Comparison of ENCODE assay signal across 20 cellular contexts in genomic region chr20:25207960-25208534, GRCh38.
"Had no signal": no experiment of that assay in that cellular context is flagged by ENCODE, and none has a peak within 500 bp of the region (broad histone marks: within the 10 kb centered on the region; RNA-seq: fewer than 3 reads in every experiment).

No MANE protein-coding gene starts in this region.

- H3K27ac Mint-ChIP-seq: activated CD4-positive, alpha-beta T cell treated with anti-CD3 and anti-CD28 coated beads, Interleukin-2, amount 10 ng/mL, durations not matched to agents 24 days and 14 days; activated T-cell treated with anti-CD3 and anti-CD28 coated beads, Interleukin-2, amount 50 U/mL, for 72 hours; effector memory CD8-positive, alpha-beta T cell; immature natural killer cell; memory B cell; stimulated activated naive CD8-positive, alpha-beta T cell treated with anti-CD3 and anti-CD28 coated beads, Interleukin-15, Interleukin-2, amounts not matched to agents 100 ng/mL and 50 ng/mL, for 24 hours; T-cell had no signal

- H3K36me3 Mint-ChIP-seq: activated naive CD4-positive, alpha-beta T cell treated with anti-CD3 and anti-CD28 coated beads, Interleukin-2, amount 50 U/mL, for 72 hours had no signal

- H3K9me3 Mint-ChIP-seq: activated CD4-positive, alpha-beta T cell treated with anti-CD3 and anti-CD28 coated beads, Interleukin-2, amount 10 ng/mL, durations not matched to agents 24 days and 14 days; activated naive CD4-positive, alpha-beta T cell treated with anti-CD3 and anti-CD28 coated beads, Interleukin-2, amount 50 U/mL, for 72 hours; activated T-cell treated with anti-CD3 and anti-CD28 coated beads, Interleukin-2, amount 50 U/mL, for 72 hours; effector memory CD8-positive, alpha-beta T cell; immature natural killer cell; memory B cell; naive B cell; stimulated activated naive CD8-positive, alpha-beta T cell treated with anti-CD3 and anti-CD28 coated beads, Interleukin-15, Interleukin-2, amounts not matched to agents 100 ng/mL and 50 ng/mL, for 24 hours; T-cell had no signal

- DNase-seq: activated CD4-positive, alpha-beta T cell treated with anti-CD3 and anti-CD28 coated beads, Interleukin-2, amount 10 ng/mL, durations not matched to agents 24 days and 14 days; activated CD4-positive, CD25-positive, alpha-beta regulatory T cell; activated effector memory CD4-positive, alpha-beta T cell treated with anti-CD3 and anti-CD28 coated beads, Interleukin-2, amount 50 U/mL, for 16 hours; activated T-cell treated with anti-CD3 and anti-CD28 coated beads, Interleukin-2, amount 50 U/mL, for 72 hours; effector memory CD8-positive, alpha-beta T cell; esophagus squamous epithelium; immature natural killer cell; mucosa of descending colon; naive B cell; retina; stimulated activated CD4-positive, alpha-beta T cell treated with anti-CD3 and anti-CD28 coated beads, Interleukin-2, amount 100 ng/mL, for 24 hours; T-cell; transverse colon had no signal

- H3K4me3 Mint-ChIP-seq: activated CD4-positive, alpha-beta T cell treated with anti-CD3 and anti-CD28 coated beads, Interleukin-2, amount 10 ng/mL, durations not matched to agents 24 days and 14 days; activated T-cell treated with anti-CD3 and anti-CD28 coated beads, Interleukin-2, amount 50 U/mL, for 72 hours; effector memory CD8-positive, alpha-beta T cell; immature natural killer cell; memory B cell; naive B cell; stimulated activated naive CD8-positive, alpha-beta T cell treated with anti-CD3 and anti-CD28 coated beads, Interleukin-15, Interleukin-2, amounts not matched to agents 100 ng/mL and 50 ng/mL, for 24 hours; T-cell had no signal

- H3K4me3 ChIP-seq: adrenal gland, cardiac muscle cell, esophagus squamous epithelium, mucosa of descending colon, suprapubic skin, transverse colon, vagina had no signal

- H3K27me3 ChIP-seq: adrenal gland, cardiac muscle cell, esophagus squamous epithelium, suprapubic skin, transverse colon, vagina had no signal

- H3K27me3 Mint-ChIP-seq: activated CD4-positive, alpha-beta T cell treated with anti-CD3 and anti-CD28 coated beads, Interleukin-2, amount 10 ng/mL, durations not matched to agents 24 days and 14 days; effector memory CD8-positive, alpha-beta T cell; memory B cell; naive B cell; stimulated activated naive CD8-positive, alpha-beta T cell treated with anti-CD3 and anti-CD28 coated beads, Interleukin-15, Interleukin-2, amounts not matched to agents 100 ng/mL and 50 ng/mL, for 24 hours; T-cell had no signal

- H3K9me3 ChIP-seq: adrenal gland, esophagus squamous epithelium, mucosa of descending colon, suprapubic skin, transverse colon, vagina had no signal

- H3K4me1 Mint-ChIP-seq: immature natural killer cell had no signal

- H3K27ac ChIP-seq: adrenal gland, cardiac muscle cell, esophagus squamous epithelium, suprapubic skin, transverse colon, vagina had no signal

- ATAC-seq: activated naive CD4-positive, alpha-beta T cell treated with anti-CD3 and anti-CD28 coated beads, Interleukin-2, amount 50 U/mL, for 72 hours; activated T-cell treated with anti-CD3 and anti-CD28 coated beads, Interleukin-2, amount 50 U/mL, for 72 hours; effector memory CD8-positive, alpha-beta T cell; mucosa of descending colon; T-cell had no signal
